9 cellular contexts compared by ENCODE assay signal in genomic region chr11:76208438-76208828, GRCh38. TPM values are rescaled to one million over a fixed set of nuclear protein-coding genes. Genes with fewer than 3 reads are reported as not detected.
DNase-seq lines count a peak whose midpoint lies in the region; FAIRE-seq and TF ChIP-seq lines count a peak whose summit lies in the region.
"Had no signal": no experiment of that assay in that cellular context is flagged by ENCODE, and none has a peak within 500 bp of the region (broad histone marks: within the 10 kb centered on the region; RNA-seq: fewer than 3 reads in every experiment).

No MANE protein-coding gene starts in this region.

- H3K36me3 Mint-ChIP-seq in CD14-positive monocyte, result peaks cover 0 to 12% of the 10 kb centered on the region in 2 donors
- H3K36me3 Mint-ChIP-seq in neural crest cell (ENCODE audit: low read depth), result no peaks in the 10 kb centered on the region

- H3K27ac ChIP-seq in Karpas-422 (ENCODE audit: low read length) (no peak overlapping the region), dorsolateral prefrontal cortex (peak overlapping the region in 3 of 59 donors; percentile 40 to 56 (median 43))

- TF ChIP-seq CTCF in CD14-positive monocyte (IDR thresholded peaks at IDR 0.05) (no peak), dorsolateral prefrontal cortex (IDR thresholded peaks at IDR 0.05 in 54 of 56, conservative IDR thresholded peaks at IDR 0.05 in 2 of 56; ENCODE audit: low read depth in 1 of 56, partially characterized antibody in 56 of 56) (no peak), neural crest cell (conservative IDR thresholded peaks at IDR 0.05) (no peak)

- H3K4me3 ChIP-seq in Karpas-422 (ENCODE audit: low read length) (peak overlapping the region; percentile 66), dorsolateral prefrontal cortex (peak overlapping the region; percentile 47 to 83 (median 66))

- H3K36me3 ChIP-seq in Karpas-422 (ENCODE audit: insufficient read depth, low read length), result no peaks in the 10 kb centered on the region

- H3K9me2 ChIP-seq in Karpas-422 (replicated peaks; ENCODE audit: insufficient read depth, low read length), result no peaks in the 10 kb centered on the region

- peak overlapping the region; percentile 84 to 95 for H3K4me3 Mint-ChIP-seq in CD14-positive monocyte
- peak overlapping the region; percentile 34 for H3K4me3 Mint-ChIP-seq in neural crest cell

- no peaks in the 10 kb centered on the region for H3K79me2 ChIP-seq in Karpas-422 (ENCODE audit: low read length)

- H3K9me3 ChIP-seq in Karpas-422 (ENCODE audit: low read length), result no peaks in the 10 kb centered on the region

- peak overlapping the region; percentile 67 for H3K9ac ChIP-seq in Karpas-422 (ENCODE audit: low read length)

- H3K4me1 ChIP-seq in Karpas-422 (ENCODE audit: low read length), result peaks cover 36% of the 10 kb centered on the region

- intact Hi-C loops in CD14-positive monocyte (cut with micrococcal nuclease), result loop anchor here (1.0 to 10.0 kb wide), 9 partner anchors 26 to 476 kb away; partner anchors contain the start of genes GVQW3 (in 1 of the 2) and THAP12 (in 1 of the 2)
- intact Hi-C loops in dorsolateral prefrontal cortex (cut with DNase I), result loop anchor here (2.0 to 10.0 kb wide), 7 partner anchors 51 to 476 kb away; partner anchors contain the start of genes EMSY (in 1 of the 2), GVQW3 (in 1 of the 2) and THAP12 (in 1 of the 2)

- peaks cover 62 to 98% (median 79%) of the 10 kb centered on the region in 3 donors for H3K27me3 Mint-ChIP-seq in CD14-positive monocyte (ENCODE audit: low read depth in 3 of 3)
- H3K27me3 Mint-ChIP-seq in neural crest cell (ENCODE audit: low read depth), result peaks cover 90% of the 10 kb centered on the region

- H3K27ac Mint-ChIP-seq in CD14-positive monocyte, result peak overlapping the region in 1 of 7 donors; percentile 30
- no peak overlapping the region for H3K27ac Mint-ChIP-seq in neural crest cell (ENCODE audit: unreplicated experiment)

- H2AFZ ChIP-seq in Karpas-422 (ENCODE audit: low read length), result peak overlapping the region; percentile 89

- H3K27me3 ChIP-seq in Karpas-422 (ENCODE audit: low read length) (no peaks in the 10 kb centered on the region), dorsolateral prefrontal cortex (peaks cover 0 to 33% (median 9%) of the 10 kb centered on the region in 45 donors)

- H3K9me3 Mint-ChIP-seq in CD14-positive monocyte (peaks cover 0 to 30% (median 9%) of the 10 kb centered on the region in 7 donors), neural crest cell (no peaks in the 10 kb centered on the region)

- H3K4me1 Mint-ChIP-seq in CD14-positive monocyte (peaks cover 38% of the 10 kb centered on the region), neural crest cell (peaks cover 16% of the 10 kb centered on the region)

- H3K4me2 ChIP-seq in Karpas-422 (ENCODE audit: low read depth, low read length, poor library complexity, severe bottlenecking), result peak overlapping the region; percentile 80

- no peaks in the 10 kb centered on the region for H4K20me1 ChIP-seq in Karpas-422 (ENCODE audit: insufficient read depth, low read depth, low read length)

- DNase-seq in CD14-positive monocyte (ENCODE audit: low spot score) (no peak), Karpas-422 (no peak), dorsolateral prefrontal cortex (no peak), neural crest cell (ENCODE audit: low read depth, low spot score) (no peak), GM19239 (ENCODE audit: insufficient read length, low spot score) (no peak), GM03348 (ENCODE audit: low spot score) (no peak), cerebellar cortex (ENCODE audit: low spot score) (no peak), NCI-H1092 (lab: John Stamatoyannopoulos, UW) (no peak)

- no peak for FAIRE-seq in GM19239 (lab: Jason Lieb, UNC)
- FAIRE-seq: islet of Langerhans had no signal

RNA-seq across cellular contexts. Expression of gene WNT11, which starts 2.1 kb away (rescaled TPM):
- polyA plus RNA-seq in CD14-positive monocyte, result under 1 TPM; 0.09 to 0.24 TPM
- total RNA-seq in Karpas-422 (2014; rRNA removed; shearing (Covaris generic); ENCODE audit: low replicate concordance), result 0.07 and 0.30 TPM in 2 replicates
- total RNA-seq in dorsolateral prefrontal cortex (1 to 10 TPM in 77 of 120 experiments, under 1 TPM in 39, not detected in 4; 0.25 to 6.2 (median 1.2) TPM), neural crest cell (0.16 and 0.19 TPM in 2 replicates)
